8 cellular contexts compared by ENCODE assay signal in genomic region chr3:132535575-132536441, GRCh38.
DNase-seq lines count a peak whose midpoint lies in the region; ATAC-seq and TF ChIP-seq lines count a peak whose summit lies in the region.

No MANE protein-coding gene starts in this region.

- no peaks in the 10 kb centered on the region for H3K4me1 ChIP-seq in Caco-2

- H3K4me1 Mint-ChIP-seq in Caco-2 (ENCODE audit: low read depth, unreplicated experiment) = no peaks in the 10 kb centered on the region

- no peak overlapping the region for H3K4me3 ChIP-seq in Caco-2 (ENCODE audit: low read depth, low read length)

- peaks cover 12% of the 10 kb centered on the region for H3K36me3 Mint-ChIP-seq in Caco-2 (ENCODE audit: insufficient read depth, unreplicated experiment)

- intact Hi-C loops in Caco-2 (cut with micrococcal nuclease; ENCODE audit: unreplicated experiment) = loop anchor here (1.0 to 10.0 kb wide), 2 partner anchors 106 to 849 kb away; no protein-coding TSS in a partner anchor

- no peaks in the 10 kb centered on the region for H3K9me3 ChIP-seq in Caco-2

- H3K9me3 Mint-ChIP-seq in Caco-2 (ENCODE audit: unreplicated experiment) = no peaks in the 10 kb centered on the region

- POLR2A ChIA-PET in Caco-2 (lab: Charles Lee) = no interaction called here
- POLR2A ChIA-PET in HEK293T (lab: Yijun Ruan, JAX) = no interaction called here

- H3K4me3 Mint-ChIP-seq in Caco-2 (ENCODE audit: unreplicated experiment) = no peak overlapping the region

- no peaks in the 10 kb centered on the region for H3K36me3 ChIP-seq in Caco-2 (ENCODE audit: control insufficient read depth, insufficient read depth, low read length)

- no peaks in the 10 kb centered on the region for H3K27me3 ChIP-seq in Caco-2 (replicated peaks; ENCODE audit: control insufficient read depth, insufficient read depth, low read length)

- CTCF ChIA-PET in Caco-2 (lab: Charles Lee) = interaction anchor here (0.8 to 1.0 kb wide), 3 partner anchors 8 to 107 kb away, joined by 3 to 14 read pairs (median 3); no protein-coding TSS in a partner anchor
- CTCF ChIA-PET in HEK293T (lab: Yijun Ruan, JAX) = interaction anchor here (0.6 to 2.3 kb wide), 6 partner anchors 12 to 1210 kb away, joined by 3 to 6 read pairs (median 3); no protein-coding TSS in a partner anchor

- TF ChIP-seq CTCF in Caco-2 (IDR thresholded peaks at IDR 0.05; ENCODE audit: insufficient read depth in 1 of 2, low read depth in 1 of 2, low read length in 1 of 2, severe bottlenecking in 1 of 2, unreplicated experiment in 1 of 2) = peak; percentile 59 to 63

- DNase-seq in Caco-2 (peak; percentile 56 to 57), HEK293T (ENCODE audit: extremely low spot score) (peak; percentile 69), NCI-H2227 treated with DMSO at 0.1 percent for 48 hours (lab: John Stamatoyannopoulos, UW) (peak; percentile 42), medulla oblongata (ENCODE audit: extremely low spot score) (peak; percentile 79)
- DNase-seq in activated CD4-positive, alpha-beta T cell treated with anti-CD3 and anti-CD28 coated beads, Interleukin-2, amount 50 U/mL, for 1 hour = peak; percentile 40
- peak; percentile 41 for DNase-seq in effector CD4-positive, alpha-beta T cell
- peak; percentile 15 for DNase-seq in stimulated activated CD8-positive, alpha-beta memory T cell treated with anti-CD3 and anti-CD28 coated beads, Interleukin-4, amount 100 ng/mL, for 24 hours (ENCODE audit: low read depth)

- no peak for ATAC-seq in HG02870 (IDR thresholded peaks at IDR 0.05; ENCODE audit: unreplicated experiment)

- BruUV-seq in Caco-2 (replicated peaks; lab: Mats Ljungman, UMichigan) = no TSS peak

- no peaks in the 10 kb centered on the region for H3K27me3 Mint-ChIP-seq in Caco-2 (ENCODE audit: insufficient read depth, unreplicated experiment)

- H3K27ac Mint-ChIP-seq in Caco-2 (ENCODE audit: unreplicated experiment) = no peak overlapping the region

TF ChIP-seq in HEK293T, 16 proteins besides CTCF, POLR2A, EP300 and RAD21:
- no peak for TF ChIP-seq FOXM1 (IDR thresholded peaks at IDR 0.05; ENCODE audit: borderline replicate concordance)
- no peak for TF ChIP-seq NFRKB (IDR thresholded peaks at IDR 0.05)
- peak; percentile 35; the same call in 1 of the 2 replicates for TF ChIP-seq L3MBTL2 (conservative IDR thresholded peaks at IDR 0.05)
- no peak for TF ChIP-seq SUZ12 (IDR thresholded peaks at IDR 0.05)
- TF ChIP-seq BHLHE40 (IDR thresholded peaks at IDR 0.05; ENCODE audit: borderline replicate concordance) = no peak

Comparison
In these comparisons a context has a peak if more than half of its experiments do, and no peak if none do; other contexts are left out.
1. DNase-seq: peak in every context shown above with its lines; median percentile 79 in medulla oblongata; 69 in HEK293T; 56 in Caco-2; 42 in NCI-H2227 treated with DMSO at 0.1 percent for 48 hours; 41 in effector CD4-positive, alpha-beta T cell; 40 in activated CD4-positive, alpha-beta T cell treated with anti-CD3 and anti-CD28 coated beads, Interleukin-2, amount 50 U/mL, for 1 hour; 15 in stimulated activated CD8-positive, alpha-beta memory T cell treated with anti-CD3 and anti-CD28 coated beads, Interleukin-4, amount 100 ng/mL, for 24 hours.